Comparison of ENCODE assay signal across 11 cellular contexts in the genomic region with DNA sequence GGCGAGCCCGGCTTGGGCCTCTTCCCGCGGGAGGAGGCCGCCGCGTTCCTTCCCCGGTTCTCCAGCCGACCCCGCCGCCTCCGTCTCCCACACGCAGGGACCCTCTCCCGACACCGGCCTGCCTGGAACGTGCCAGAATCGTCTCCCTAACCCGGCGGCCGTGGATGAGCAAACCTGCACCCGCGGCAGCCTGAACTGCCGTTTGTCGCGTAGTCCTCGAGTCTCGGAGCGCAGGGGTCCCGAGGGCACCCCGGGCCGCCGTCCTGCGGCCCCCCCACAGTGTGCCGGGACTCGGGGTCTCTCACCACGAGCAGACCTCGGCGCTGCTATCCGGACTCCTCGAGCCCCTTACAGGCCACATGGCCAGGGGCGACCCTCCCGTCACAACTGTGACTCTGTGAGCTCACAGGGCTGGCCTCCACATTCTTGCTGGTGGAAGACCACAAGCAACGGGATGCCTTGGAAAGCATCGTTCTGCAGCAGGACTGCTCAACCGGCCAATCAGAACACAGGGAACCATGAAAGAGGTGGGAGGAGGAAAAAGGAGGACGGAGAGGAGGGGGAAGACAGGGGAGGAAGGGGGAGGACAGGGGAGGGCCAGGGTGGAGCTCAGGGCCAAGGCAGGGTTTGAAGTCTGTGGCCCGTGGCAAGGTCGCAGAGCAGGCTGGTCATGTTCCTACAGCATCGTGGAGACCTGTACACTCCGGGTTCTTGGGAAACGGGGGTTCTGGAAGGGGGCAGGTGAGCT.
A peak's percentile ranks its signal among the peaks of the same experiment; 100 is the strongest.
DNase-seq lines count a peak whose midpoint lies in the region; ATAC-seq, FAIRE-seq and TF ChIP-seq lines count a peak whose summit lies in the region.
"Had no signal": no experiment of that assay in that cellular context is flagged by ENCODE, and none has a peak within 500 bp of the region (broad histone marks: within the 10 kb centered on the region; RNA-seq: fewer than 3 reads in every experiment).

No MANE protein-coding gene starts in this region.

- CTCF ChIA-PET in activated CD4-positive, alpha-beta T cell treated with anti-CD3 and anti-CD28 coated beads for 36 hours (lab: Charles Lee), result no interaction called here

- POLR2A ChIA-PET in activated CD4-positive, alpha-beta T cell treated with anti-CD3 and anti-CD28 coated beads for 36 hours (lab: Charles Lee), result no interaction called here

- H3K4me3 ChIP-seq in astrocyte of the spinal cord (ENCODE audit: low read depth, low read length) (peak overlapping the region; percentile 15), testis (peak overlapping the region; percentile 56 to 67)

- H3K27me3 ChIP-seq in testis, result no peaks in the 10 kb centered on the region

- no peaks in the 10 kb centered on the region for H3K9me3 ChIP-seq in testis
- H3K9me3 ChIP-seq: SK-N-SH had no signal

- TF ChIP-seq CTCF in astrocyte of the spinal cord (IDR thresholded peaks at IDR 0.05; ENCODE audit: low read depth, low read length) (no peak), testis (IDR thresholded peaks at IDR 0.05) (no peak)

- FAIRE-seq in GM12892 (lab: Jason Lieb, UNC), result no peak
- FAIRE-seq: A204.1 had no signal

- no peaks in the 10 kb centered on the region for H3K36me3 Mint-ChIP-seq in activated CD4-positive, alpha-beta T cell treated with anti-CD3 and anti-CD28 coated beads for 36 hours (ENCODE audit: low read depth)
- H3K36me3 Mint-ChIP-seq in memory B cell, result peaks cover 2% of the 10 kb centered on the region

- peak overlapping the region; percentile 72 for H3K4me3 Mint-ChIP-seq in activated CD4-positive, alpha-beta T cell treated with anti-CD3 and anti-CD28 coated beads for 36 hours
- H3K4me3 Mint-ChIP-seq in memory B cell, result peak overlapping the region; percentile 12

- H3K9me3 Mint-ChIP-seq in activated CD4-positive, alpha-beta T cell treated with anti-CD3 and anti-CD28 coated beads for 36 hours (ENCODE audit: low read depth), result no peaks in the 10 kb centered on the region
- H3K9me3 Mint-ChIP-seq in memory B cell, result peaks cover 4% of the 10 kb centered on the region

- ATAC-seq in activated CD4-positive, alpha-beta T cell treated with anti-CD3 and anti-CD28 coated beads for 36 hours, result no peak
- ATAC-seq in memory B cell (ENCODE audit: low read depth) (no peak), GM18861 (IDR thresholded peaks at IDR 0.05; ENCODE audit: unreplicated experiment) (no peak)

- H3K36me3 ChIP-seq in testis (ENCODE audit: low read depth, missing control alignments), result no peaks in the 10 kb centered on the region

- WGBS in testis, 2 donors, result 44 to 58% methylated on average over 32 to 42 of the region's 51 CpGs

- peaks cover 27% of the 10 kb centered on the region for H3K4me1 ChIP-seq in testis

- no peaks in the 10 kb centered on the region for H3K27me3 Mint-ChIP-seq in activated CD4-positive, alpha-beta T cell treated with anti-CD3 and anti-CD28 coated beads for 36 hours
- peaks cover 1% of the 10 kb centered on the region for H3K27me3 Mint-ChIP-seq in memory B cell

- peaks cover 10% of the 10 kb centered on the region for H3K4me1 Mint-ChIP-seq in activated CD4-positive, alpha-beta T cell treated with anti-CD3 and anti-CD28 coated beads for 36 hours
- H3K4me1 Mint-ChIP-seq in memory B cell, result peaks cover 2% of the 10 kb centered on the region

- in situ Hi-C loops in astrocyte of the spinal cord (cut with HindIII; ENCODE audit: low sequenced_read_pairs), result no loop called here

- H3K27ac Mint-ChIP-seq in activated CD4-positive, alpha-beta T cell treated with anti-CD3 and anti-CD28 coated beads for 36 hours, result no peak overlapping the region
- H3K27ac Mint-ChIP-seq in memory B cell, result no peak overlapping the region

- DNase-seq in activated CD4-positive, alpha-beta T cell treated with anti-CD3 and anti-CD28 coated beads for 36 hours, result no peak
- DNase-seq in activated CD4-positive, alpha-beta T cell treated with anti-CD3 and anti-CD28 coated beads, Interleukin-2, amount 50 U/mL, for 4 hours, result no peak
- DNase-seq in astrocyte of the spinal cord (ENCODE audit: low read depth, low spot score), result no peak
- peak in 1 of 2 donors; percentile 14 for DNase-seq in memory B cell (ENCODE audit: low spot score in 2 of 2)
- peak; percentile 41 for DNase-seq in testis
- DNase-seq in NCI-H146 (lab: John Stamatoyannopoulos, UW), result no peak
- no peak for DNase-seq in GM12892 (ENCODE audit: insufficient read length)
- DNase-seq: NCI-H226, SK-N-SH had no signal

- TF ChIP-seq POLR2A in testis (IDR thresholded peaks at IDR 0.05), result no peak
- no peak for TF ChIP-seq POLR2A in GM12892 (IDR thresholded peaks at IDR 0.05; ENCODE audit: low read depth, low read length)

- intact Hi-C loops in activated CD4-positive, alpha-beta T cell treated with anti-CD3 and anti-CD28 coated beads for 36 hours (cut with DNase I, micrococcal nuclease), result loop anchor here (5.0 to 10.0 kb wide), 5 partner anchors 41 to 261 kb away; no protein-coding TSS in a partner anchor
- intact Hi-C loops in testis (cut with DNase I; ENCODE audit: low total_unique reads), result no loop called here

- H3K27ac ChIP-seq in testis, result peak overlapping the region; percentile 81 to 83
